27 cellular contexts compared by ENCODE assay signal in the genomic region with DNA sequence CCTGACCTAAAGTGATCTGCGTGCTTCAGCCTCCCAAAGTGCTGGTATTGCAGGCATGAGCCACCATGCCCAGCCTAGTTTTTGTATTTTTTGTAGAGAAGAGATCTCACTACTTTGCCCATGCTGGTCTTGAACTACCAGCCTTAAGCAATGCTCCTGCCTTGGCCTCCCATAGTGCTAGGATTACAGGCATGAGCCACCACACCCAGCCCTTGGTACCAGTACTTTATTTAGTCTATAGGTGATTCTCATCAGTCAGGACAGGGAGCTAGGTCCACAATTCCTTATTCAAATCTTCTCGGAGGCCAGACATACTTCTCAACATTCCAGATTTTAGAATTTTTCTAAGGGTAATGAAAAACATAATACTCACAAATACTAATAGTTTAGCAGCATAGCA.
"Had no signal": no experiment of that assay in that cellular context is flagged by ENCODE, and none has a peak within 500 bp of the region (broad histone marks: within the 10 kb centered on the region; RNA-seq: fewer than 3 reads in every experiment).

No MANE protein-coding gene starts in this region.

- H3K4me1 ChIP-seq: pancreas, right lobe of liver, thyroid gland, upper lobe of right lung, uterus had no signal

- H3K27me3 Mint-ChIP-seq: naive thymus-derived CD8-positive, alpha-beta T cell; natural killer cell treated with Interleukin-12 subunit alpha and Interleukin-12 subunit beta and Interleukin-15 and Interleukin-18, amount 100 ng/mL, for 72 hours; stimulated activated naive B cell treated with anti-CD40 and anti-IgM and Interleukin-4, amounts not matched to agents 10 μg/mL and 1 μg/mL and 100 μg/mL, for 72 hours; stimulated activated naive CD8-positive, alpha-beta T cell treated with anti-CD3 and anti-CD28 coated beads, Interleukin-15, Interleukin-2, amounts not matched to agents 100 ng/mL and 50 ng/mL, for 24 hours; type B pancreatic cell had no signal

- H3K4me3 ChIP-seq: pancreas, psoas muscle, right lobe of liver, sigmoid colon, stomach, thoracic aorta, thyroid gland, tibial nerve, upper lobe of right lung, uterus had no signal

- H3K27ac ChIP-seq: neutrophil, pancreas, psoas muscle, right lobe of liver, sigmoid colon, stomach, thoracic aorta, thyroid gland, tibial nerve, upper lobe of right lung, uterus had no signal

- H3K36me3 ChIP-seq: uterus had no signal

- H3K27me3 ChIP-seq: neutrophil, pancreas, right lobe of liver, sigmoid colon, stomach, thyroid gland, tibial nerve, upper lobe of right lung, uterus had no signal

- H3K9me3 Mint-ChIP-seq: naive thymus-derived CD8-positive, alpha-beta T cell; natural killer cell treated with Interleukin-12 subunit alpha and Interleukin-12 subunit beta and Interleukin-15 and Interleukin-18, amount 100 ng/mL, for 72 hours; stimulated activated effector memory CD8-positive, alpha-beta T cell treated with anti-CD3 and anti-CD28 coated beads, Interleukin-12 subunit alpha, Interleukin-12 subunit beta, amount 100 ng/mL, for 72 hours; stimulated activated naive B cell treated with anti-CD40 and anti-IgM and Interleukin-4, amounts not matched to agents 10 μg/mL and 1 μg/mL and 100 μg/mL, for 72 hours; stimulated activated naive CD8-positive, alpha-beta T cell treated with anti-CD3 and anti-CD28 coated beads, Interleukin-15, Interleukin-2, amounts not matched to agents 100 ng/mL and 50 ng/mL, for 24 hours; type B pancreatic cell had no signal

- ATAC-seq: naive thymus-derived CD8-positive, alpha-beta T cell; natural killer cell treated with Interleukin-12 subunit alpha and Interleukin-12 subunit beta and Interleukin-15 and Interleukin-18, amount 100 ng/mL, for 72 hours; pancreas; psoas muscle; right cardiac atrium; right lobe of liver; stimulated activated effector memory CD8-positive, alpha-beta T cell treated with anti-CD3 and anti-CD28 coated beads, Interleukin-12 subunit alpha, Interleukin-12 subunit beta, amount 100 ng/mL, for 72 hours; stimulated activated naive B cell treated with anti-CD40 and anti-IgM and Interleukin-4, amounts not matched to agents 10 μg/mL and 1 μg/mL and 100 μg/mL, for 72 hours; upper lobe of right lung had no signal

- H3K27ac Mint-ChIP-seq: natural killer cell treated with Interleukin-12 subunit alpha and Interleukin-12 subunit beta and Interleukin-15 and Interleukin-18, amount 100 ng/mL, for 72 hours; nephron progenitor cell; stimulated activated naive CD8-positive, alpha-beta T cell treated with anti-CD3 and anti-CD28 coated beads, Interleukin-15, Interleukin-2, amounts not matched to agents 100 ng/mL and 50 ng/mL, for 24 hours; type B pancreatic cell had no signal

- H3K9me3 ChIP-seq: neutrophil, pancreas, psoas muscle, right lobe of liver, sigmoid colon, stomach, thoracic aorta, thyroid gland, tibial nerve, upper lobe of right lung, uterus had no signal

- DNase-seq: naive thymus-derived CD8-positive, alpha-beta T cell; nephron progenitor cell; nucleus accumbens; psoas muscle; right cardiac atrium; right lobe of liver; sigmoid colon; small intestine; stimulated activated CD4-positive, alpha-beta T cell treated with anti-CD3 and anti-CD28 coated beads, Interleukin-15, amount 100 ng/mL, for 24 hours; stimulated activated CD4-positive, alpha-beta T cell treated with anti-CD3 and anti-CD28 coated beads, Interleukin-2, amount 100 ng/mL, for 24 hours; stimulated activated CD4-positive, alpha-beta T cell treated with anti-CD3 and anti-CD28 coated beads, Interleukin-2, amount 100 ng/mL, for 48 hours; stimulated activated CD4-positive, alpha-beta T cell treated with anti-CD3 and anti-CD28 coated beads, Interleukin-4, amount 100 ng/mL, for 24 hours; stimulated activated naive B cell treated with anti-CD40 and anti-IgM and Interleukin-4, amounts not matched to agents 10 μg/mL and 1 μg/mL and 100 μg/mL, for 72 hours; stimulated activated naive CD4-positive, alpha-beta T cell treated with Interleukin-2 at 50 U/mL for 16 hours; stomach; thyroid gland; upper lobe of right lung; uterus had no signal

- H3K4me3 Mint-ChIP-seq: natural killer cell treated with Interleukin-12 subunit alpha and Interleukin-12 subunit beta and Interleukin-15 and Interleukin-18, amount 100 ng/mL, for 72 hours; nephron progenitor cell; neural crest cell; stimulated activated effector memory CD8-positive, alpha-beta T cell treated with anti-CD3 and anti-CD28 coated beads, Interleukin-12 subunit alpha, Interleukin-12 subunit beta, amount 100 ng/mL, for 72 hours; stimulated activated naive B cell treated with anti-CD40 and anti-IgM and Interleukin-4, amounts not matched to agents 10 μg/mL and 1 μg/mL and 100 μg/mL, for 72 hours; stimulated activated naive CD8-positive, alpha-beta T cell treated with anti-CD3 and anti-CD28 coated beads, Interleukin-15, Interleukin-2, amounts not matched to agents 100 ng/mL and 50 ng/mL, for 24 hours; type B pancreatic cell had no signal
